23 cellular contexts compared by ENCODE assay signal in the genomic region with DNA sequence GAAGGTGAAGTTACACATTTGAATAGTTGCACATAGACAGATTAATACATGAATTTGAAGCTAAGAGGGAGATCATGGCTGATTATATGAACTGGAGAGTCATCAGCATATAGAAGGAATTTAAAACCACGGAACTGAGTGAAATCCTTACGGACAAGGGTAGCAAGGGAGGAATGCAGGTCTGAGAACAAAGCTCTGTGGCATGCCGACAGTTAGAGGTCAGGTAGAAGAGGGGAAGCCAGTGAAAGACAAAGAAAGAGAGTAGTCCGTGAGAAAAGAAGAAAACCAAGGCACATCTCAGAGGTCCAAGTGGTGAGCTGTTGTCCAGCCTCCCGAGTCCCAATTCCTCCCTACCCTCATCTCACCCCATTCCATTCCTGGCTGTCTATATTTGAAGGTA. TPM values are rescaled to one million over a fixed set of nuclear protein-coding genes. Genes with fewer than 3 reads are reported as not detected.
"Had no signal": no experiment of that assay in that cellular context is flagged by ENCODE, and none has a peak within 500 bp of the region (broad histone marks: within the 10 kb centered on the region; RNA-seq: fewer than 3 reads in every experiment).

No MANE protein-coding gene starts in this region.

- H3K36me3 ChIP-seq: heart left ventricle, left ventricle myocardium inferior, ovary, right atrium auricular region, right lobe of liver, tibial nerve had no signal

- H3K4me1 ChIP-seq: heart left ventricle, left ventricle myocardium inferior, right atrium auricular region, right lobe of liver, tibial nerve had no signal

- H3K27ac ChIP-seq: heart left ventricle, left ventricle myocardium inferior, ovary, right atrium auricular region, right lobe of liver, tibial nerve had no signal

- H3K9me3 ChIP-seq: heart left ventricle, left ventricle myocardium inferior, ovary, right atrium auricular region, right lobe of liver, tibial nerve had no signal

- DNase-seq: heart left ventricle; hypothalamus; islet precursor cell; left ventricle myocardium inferior; midbrain; naive thymus-derived CD8-positive, alpha-beta T cell; ovary; right lobe of liver; stimulated activated CD4-positive, alpha-beta T cell treated with anti-CD3 and anti-CD28 coated beads, Interleukin-1b, Interleukin-23, amount 100 ng/mL, for 48 hours; stimulated activated CD4-positive, alpha-beta T cell treated with anti-CD3 and anti-CD28 coated beads, Interleukin-2, amount 100 ng/mL, for 48 hours; stimulated activated CD4-positive, alpha-beta T cell treated with anti-CD3 and anti-CD28 coated beads, Interleukin-4, amount 100 ng/mL, for 4 hours; stimulated activated CD8-positive, alpha-beta memory T cell treated with anti-CD3 and anti-CD28 coated beads, Interleukin-4, amount 100 ng/mL, for 48 hours; stimulated activated naive CD4-positive, alpha-beta T cell treated with Interleukin-2 at 50 U/mL for 16 hours; stimulated activated naive CD8-positive, alpha-beta T cell treated with anti-CD3 and anti-CD28 coated beads, Interleukin-15, amount 100 ng/mL, for 72 hours; substantia nigra had no signal

- FAIRE-seq: urothelium cell line had no signal

- H3K4me3 ChIP-seq: heart left ventricle, left ventricle myocardium inferior, lung, ovary, right atrium auricular region, right lobe of liver, smooth muscle cell, tibial nerve had no signal

- H3K27me3 ChIP-seq: ovary, right atrium auricular region, right lobe of liver, tibial nerve had no signal

- H3K4me2 ChIP-seq: smooth muscle cell had no signal

- ATAC-seq: heart left ventricle; naive thymus-derived CD8-positive, alpha-beta T cell; right lobe of liver; stimulated activated memory B cell treated with anti-CD40 and anti-IgM and Interleukin-4, amounts not matched to agents 10 μg/mL and 1 μg/mL and 100 μg/mL, for 72 hours; stimulated activated naive CD8-positive, alpha-beta T cell treated with anti-CD3 and anti-CD28 coated beads, Interleukin-15, amount 100 ng/mL, for 72 hours had no signal

RNA-seq across cellular contexts. Expression of gene SYT9, which starts 11.8 kb away (rescaled TPM):
- total RNA-seq: mesenteric fat pad; naive thymus-derived CD8-positive, alpha-beta T cell; renal cortical epithelial cell; smooth muscle cell had no signal
- polyA plus RNA-seq: naive thymus-derived CD8-positive, alpha-beta T cell had no signal
